ENCODE assay signal across 8 cellular contexts in the genomic region with DNA sequence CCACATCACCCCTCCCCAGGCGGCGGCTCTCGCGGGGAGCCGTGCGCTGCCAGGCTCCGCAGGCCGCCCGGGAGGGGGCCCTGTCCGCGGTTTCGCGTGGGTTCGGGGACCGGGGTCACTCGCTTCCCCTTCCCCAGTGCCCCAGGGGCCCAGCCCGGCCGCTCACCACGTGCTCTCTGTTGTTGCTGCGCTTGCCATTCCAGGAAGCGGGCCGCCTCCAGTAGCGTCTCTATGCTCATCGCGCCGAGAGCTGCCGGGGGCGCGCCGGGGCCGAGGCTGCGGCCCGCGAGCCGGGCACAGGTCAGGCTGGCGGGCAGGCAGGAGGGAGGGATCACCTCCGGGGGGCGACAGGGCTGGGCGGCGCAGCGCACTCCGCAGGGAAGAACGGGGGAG. TPM values are rescaled to one million over a fixed set of nuclear protein-coding genes. Genes with fewer than 3 reads are reported as not detected.
DNase-seq lines count a peak whose midpoint lies in the region; ATAC-seq and TF ChIP-seq lines count a peak whose summit lies in the region.

No MANE protein-coding gene starts in this region.

- 0 to 1% methylated on average over 42 to 43 of the region's 43 CpGs for WGBS in lung, 2 donors

- H3K4me2 ChIP-seq in DND-41 (ENCODE audit: insufficient read depth, low read length) = peak overlapping the region; percentile 83

- no peak for ATAC-seq in DND-41 (ENCODE audit: insufficient read depth, low read depth)
- ATAC-seq in lung (ENCODE audit: insufficient read depth, low FRiP score) = no peak
- ATAC-seq in GM21576 (IDR thresholded peaks at IDR 0.05; ENCODE audit: unreplicated experiment) = no peak
- ATAC-seq in HG03097 (IDR thresholded peaks at IDR 0.05; ENCODE audit: low FRiP score, unreplicated experiment) = no peak

- H4K20me1 ChIP-seq in DND-41 (ENCODE audit: insufficient read depth, low read length) = peaks cover 36% of the 10 kb centered on the region

- H3K4me1 ChIP-seq in DND-41 (ENCODE audit: insufficient read depth, low read length) (peaks cover 41% of the 10 kb centered on the region), lung (ENCODE audit: control insufficient read depth in 2 of 2, insufficient read depth in 2 of 2, low read length in 2 of 2) (peaks cover 11 to 30% of the 10 kb centered on the region in 2 donors)

- H3K27ac ChIP-seq in DND-41 (ENCODE audit: low read length) = peak overlapping the region; percentile 72
- H3K27ac ChIP-seq in cingulate gyrus (ENCODE audit: low read depth, low read length) = peak overlapping the region; percentile 99
- peak overlapping the region; percentile 98 for H3K27ac ChIP-seq in lung (ENCODE audit: low read depth in 1 of 2, low read length in 1 of 2)

- peak overlapping the region; percentile 84 for H2AFZ ChIP-seq in DND-41 (ENCODE audit: low read depth, low read length)

- no peaks in the 10 kb centered on the region for H3K9me3 ChIP-seq in DND-41 (ENCODE audit: insufficient read depth, low read length, severe bottlenecking)
- no peaks in the 10 kb centered on the region for H3K9me3 ChIP-seq in lung (ENCODE audit: control insufficient read depth in 2 of 2, insufficient read depth in 1 of 2, low read length in 1 of 2)

- H3K27me3 ChIP-seq in DND-41 (ENCODE audit: insufficient read depth, low read length, poor library complexity) (no peaks in the 10 kb centered on the region), lung (ENCODE audit: control insufficient read depth, insufficient read depth) (no peaks in the 10 kb centered on the region)

- DNase-seq in DND-41 = peak; percentile 65
- peak; percentile 11 for DNase-seq in LoVo (ENCODE audit: low spot score)
- DNase-seq in activated CD4-positive, CD25-positive, alpha-beta regulatory T cell treated with anti-CD3 and anti-CD28 coated beads, Interleukin-2, amount 50 U/mL, for 72 hours = peak; percentile 68
- no peak for DNase-seq in lung (ENCODE audit: low spot score)
- DNase-seq in stimulated activated CD8-positive, alpha-beta memory T cell treated with anti-CD3 and anti-CD28 coated beads, Interleukin-7, amount 100 ng/mL, for 48 hours (ENCODE audit: extremely low read depth in 1 of 2, low read depth in 1 of 2) = peak; percentile 37 to 48

- H3K4me3 ChIP-seq in DND-41 (ENCODE audit: low read depth in 1 of 2, low read length in 2 of 2) (peak overlapping the region; percentile 86 to 87), lung (peak overlapping the region; percentile 82)

- TF ChIP-seq CTCF in DND-41 (IDR thresholded peaks at IDR 0.05; ENCODE audit: borderline replicate concordance, extremely low read depth, low read length, poor library complexity, severe bottlenecking) (no peak), lung (IDR thresholded peaks at IDR 0.05; ENCODE audit: control extremely low read depth, extremely low read depth) (no peak)

- H3K36me3 ChIP-seq in DND-41 (ENCODE audit: insufficient read depth, low read length) (no peaks in the 10 kb centered on the region; the same call in 1 of the 2 replicates), lung (ENCODE audit: control insufficient read depth in 2 of 2, insufficient read depth in 2 of 2, low read length in 2 of 2) (no peaks in the 10 kb centered on the region)

- H3K79me2 ChIP-seq in DND-41 (ENCODE audit: insufficient read depth, low read length) = peaks cover 47% of the 10 kb centered on the region

- peak overlapping the region; percentile 64 for H3K9ac ChIP-seq in DND-41 (ENCODE audit: low read depth, low read length)

RNA-seq across cellular contexts. Expression of gene MNT, which starts 0.4 kb away (rescaled TPM):
- 10 to 100 TPM; 10.2 to 47.0 TPM for total RNA-seq in lung
- 10 to 100 TPM; 11.5 to 18.1 TPM for polyA plus RNA-seq in lung
